18 cellular contexts compared by ENCODE assay signal in genomic region chr20:38283236-38283635, GRCh38. TPM values are rescaled to one million over a fixed set of nuclear protein-coding genes. Genes with fewer than 3 reads are reported as not detected.
DNase-seq lines count a peak whose midpoint lies in the region; ATAC-seq, FAIRE-seq and TF ChIP-seq lines count a peak whose summit lies in the region.
"Had no signal": no experiment of that assay in that cellular context is flagged by ENCODE, and none has a peak within 500 bp of the region (broad histone marks: within the 10 kb centered on the region; RNA-seq: fewer than 3 reads in every experiment).

No MANE protein-coding gene starts in this region.

- no peak overlapping the region for H3K4me2 ChIP-seq in K562 (ENCODE audit: insufficient read depth, low read length)
- H3K4me2 ChIP-seq: BLaER1 treated with 17β-estradiol and CSF1 and Interleukin-3, amounts not matched to agents 10 nM and 100 nM; GM23338 had no signal

- no peak for TF ChIP-seq CTCF in K562 (IDR thresholded peaks at IDR 0.05 in 2 of 3, conservative IDR thresholded peaks at IDR 0.05 in 1 of 3; ENCODE audit: insufficient read depth in 2 of 3, low read depth in 1 of 3, low read length in 3 of 3)
- TF ChIP-seq CTCF in sigmoid colon (IDR thresholded peaks at IDR 0.05): no peak
- TF ChIP-seq CTCF in mucosa of descending colon (IDR thresholded peaks at IDR 0.05): no peak

- no peak overlapping the region for H3K27ac ChIP-seq in K562 (ENCODE audit: extremely low read depth, low read depth, low read length)
- no peak overlapping the region for H3K27ac ChIP-seq in sigmoid colon
- H3K27ac ChIP-seq: BLaER1 treated with 17β-estradiol and CSF1 and Interleukin-3, amounts not matched to agents 10 nM and 100 nM had no signal

- 0% methylated on average over 2 of the region's 2 CpGs for WGBS in K562 (ENCODE audit: insufficient coverage, low coverage, missing lambda C conversion rate)
- WGBS in sigmoid colon, 2 donors: 94 to 96% methylated on average over 2 of the region's 2 CpGs

- POLR2A ChIA-PET in K562 (lab: Yijun Ruan, JAX): no interaction called here

- peak; percentile 29 for DNase-seq in activated CD8-positive, alpha-beta memory T cell treated with anti-CD3 and anti-CD28 coated beads, Interleukin-2, amount 50 U/mL, for 48 hours
- no peak for DNase-seq in activated CD8-positive, alpha-beta memory T cell treated with anti-CD3 and anti-CD28 coated beads, Interleukin-2, amount 50 U/mL, for 4 hours
- DNase-seq in K562 (ENCODE audit: extremely low read depth in 1 of 4, low spot score in 3 of 4): no peak
- peak; percentile 62 for DNase-seq in mesenteric fat pad (ENCODE audit: low spot score)
- DNase-seq in sigmoid colon: peak; percentile 39
- no peak for DNase-seq in activated CD4-positive, alpha-beta T cell treated with anti-CD3 and anti-CD28 coated beads, Interleukin-2, amount 50 U/mL, for 48 hours
- no peak for DNase-seq in mucosa of descending colon
- no peak for DNase-seq in NCI-H146 treated with DMSO at 0.1 percent for 48 hours (lab: John Stamatoyannopoulos, UW; ENCODE audit: unreplicated experiment)
- DNase-seq: ACHN; CD4-positive, CD25-positive, alpha-beta regulatory T cell; DMS79 treated with DMSO at 0.1 percent for 48 hours; EL; H7 had no signal

- CTCF ChIA-PET in K562 (lab: Yijun Ruan, JAX; ENCODE audit: low intra/inter-chr PET ratio): no interaction called here

- H3K9me3 ChIP-seq in K562 (replicated peaks; ENCODE audit: control insufficient read depth, insufficient read depth, low read depth, low read length): no peaks in the 10 kb centered on the region
- no peaks in the 10 kb centered on the region for H3K9me3 ChIP-seq in sigmoid colon
- H3K9me3 ChIP-seq in mucosa of descending colon: no peaks in the 10 kb centered on the region

- no TSS peak for BruUV-seq in K562 (replicated peaks; lab: Mats Ljungman, UMichigan)

- H3K9ac ChIP-seq in K562 (ENCODE audit: insufficient read depth in 1 of 2, low read depth in 2 of 2, low read length in 2 of 2): no peak overlapping the region
- H3K9ac ChIP-seq: BLaER1 treated with 17β-estradiol and CSF1 and Interleukin-3, amounts not matched to agents 10 nM and 100 nM had no signal

- H3K4me1 ChIP-seq in K562 (replicated peaks in 1 of 2; ENCODE audit: control insufficient read depth in 2 of 2, insufficient read depth in 2 of 2, low read length in 2 of 2): no peaks in the 10 kb centered on the region; a peak in 1 of 5 replicates
- H3K4me1 ChIP-seq in sigmoid colon: no peaks in the 10 kb centered on the region
- H3K4me1 ChIP-seq in mucosa of descending colon (ENCODE audit: low read depth): no peaks in the 10 kb centered on the region

- TF ChIP-seq RAD21 in K562 (CRISPR knock-in tag; conservative IDR thresholded peaks at IDR 0.05 in 1 of 2, IDR thresholded peaks at IDR 0.05 in 1 of 2): no peak

- H3K27me3 ChIP-seq in K562 (ENCODE audit: control insufficient read depth in 2 of 2, insufficient read depth in 2 of 2, low read length in 2 of 2) (peaks cover 17 to 40% of the 10 kb centered on the region in 2 experiments; a peak in 4 of 5 replicates), sigmoid colon (no peaks in the 10 kb centered on the region)
- H3K27me3 ChIP-seq: BLaER1 treated with 17β-estradiol and CSF1 and Interleukin-3, amounts not matched to agents 10 nM and 100 nM had no signal

- ATAC-seq in K562 (no peak), mucosa of descending colon (no peak)
- ATAC-seq: GM23338 had no signal

- TF ChIP-seq POLR2A in K562 (conservative IDR thresholded peaks at IDR 0.05) (no peak), sigmoid colon (IDR thresholded peaks at IDR 0.05) (no peak)

- FAIRE-seq in K562 (lab: Jason Lieb, UNC): no peak
- FAIRE-seq: G401.6, GM12891 had no signal

- intact Hi-C loops in K562 (cut with micrococcal nuclease): no loop called here
- intact Hi-C loops in sigmoid colon (cut with DNase I): no loop called here
- intact Hi-C loops in mucosa of descending colon (cut with DNase I, micrococcal nuclease): no loop called here

- H3K9me1 ChIP-seq in K562 (ENCODE audit: control insufficient read depth, insufficient read depth, low read length): no peaks in the 10 kb centered on the region

- in situ Hi-C loops in K562 (cut with MboI): no loop called here

- no peak for TF ChIP-seq EP300 in K562 (IDR thresholded peaks at IDR 0.05; ENCODE audit: low read length)
- TF ChIP-seq EP300 in sigmoid colon (IDR thresholded peaks at IDR 0.05): no peak

- H3K36me3 ChIP-seq in K562 (ENCODE audit: control insufficient read depth, insufficient read depth, low read length): no peaks in the 10 kb centered on the region
- no peaks in the 10 kb centered on the region for H3K36me3 ChIP-seq in sigmoid colon
- no peaks in the 10 kb centered on the region for H3K36me3 ChIP-seq in mucosa of descending colon (ENCODE audit: low read depth)
- H3K36me3 ChIP-seq: BLaER1 treated with 17β-estradiol and CSF1 and Interleukin-3, amounts not matched to agents 10 nM and 100 nM had no signal

- H3K4me3 ChIP-seq in K562 (no peak overlapping the region), sigmoid colon (no peak overlapping the region), mucosa of descending colon (no peak overlapping the region)
- H3K4me3 ChIP-seq: BLaER1 treated with 17β-estradiol and CSF1 and Interleukin-3, amounts not matched to agents 10 nM and 100 nM; GM23338 had no signal

- H3K79me2 ChIP-seq in K562 (ENCODE audit: control insufficient read depth, insufficient read depth, low read length): no peaks in the 10 kb centered on the region

- no peak overlapping the region for H2AFZ ChIP-seq in K562 (ENCODE audit: low read depth, low read length)
- H2AFZ ChIP-seq: GM23338 had no signal

- H4K20me1 ChIP-seq in K562 (replicated peaks; ENCODE audit: control insufficient read depth, insufficient read depth, low read length): no peaks in the 10 kb centered on the region
- H4K20me1 ChIP-seq: BLaER1 treated with 17β-estradiol and CSF1 and Interleukin-3, amounts not matched to agents 10 nM and 100 nM had no signal

TF ChIP-seq in K562, 482 proteins besides CTCF, POLR2A, EP300 and RAD21 (continues in another document):
- TF ChIP-seq NFIC (IDR thresholded peaks at IDR 0.05) (peak; percentile 80), GATAD2B (IDR thresholded peaks at IDR 0.05; ENCODE audit: borderline replicate concordance) (no peak), MYNN (IDR thresholded peaks at IDR 0.05) (no peak), MYNN (CRISPR knock-in tag; IDR thresholded peaks at IDR 0.05) (no peak), NFIX (CRISPR knock-in tag; IDR thresholded peaks at IDR 0.05; ENCODE audit: low read depth) (peak; percentile 40; the same call in 1 of the 2 replicates), ZNF431 (CRISPR knock-in tag; IDR thresholded peaks at IDR 0.05) (no peak)

RNA-seq across cellular contexts. Expression of gene BPI, which starts 20.7 kb away (rescaled TPM):
- not detected in 2 replicates for total RNA-seq in K562 (2011; cell fraction: chromatin; rRNA removed; ENCODE audit: low replicate concordance)
- not detected in 2 replicates for total RNA-seq in K562 (2011; cell fraction: nucleolus; rRNA removed)
- not detected in 2 replicates for total RNA-seq in K562 (2011; cell fraction: nucleoplasm; rRNA removed)
- total RNA-seq in K562 (2014; rRNA removed): not detected in 2 replicates
- not detected in 2 replicates for total RNA-seq in K562 (2014; rRNA removed; fragmentation: Illumina TruSeq; extraction: Trizol)
- not detected in 2 replicates for total RNA-seq in K562 (2015; rRNA removed; fragmentation: Illumina TruSeq; extraction: Trizol)
- not detected in 2 replicates for total RNA-seq in K562 (2021)
- polyA plus RNA-seq in K562 (2011; rRNA removed): not detected in 2 replicates
- polyA plus RNA-seq in K562 (2011; cell fraction: cytosol; rRNA removed): not detected in 2 replicates
- not detected in 2 replicates for polyA plus RNA-seq in K562 (2011; cell fraction: nucleus; rRNA removed)
- polyA plus RNA-seq in K562 (2012): not detected in 2 replicates
- polyA plus RNA-seq in K562 (2014; fragmentation: Illumina TruSeq; extraction: Trizol): not detected in 2 replicates
- polyA plus RNA-seq in K562 (2014; fragmentation: Nextera tagmentation; extraction: Ambion mirVana): not detected
- polyA plus RNA-seq in K562 (2014; rRNA removed): not detected in 2 replicates
- polyA minus RNA-seq in K562 (2011; rRNA and poly(A)+ RNA removed): not detected in 2 replicates
- polyA minus RNA-seq in K562 (2011; cell fraction: cytosol; rRNA and poly(A)+ RNA removed): not detected in 2 replicates
- not detected in 2 replicates for polyA minus RNA-seq in K562 (2011; cell fraction: nucleus; rRNA and poly(A)+ RNA removed)
- total RNA-seq in mesenteric fat pad: not detected
- total RNA-seq in sigmoid colon: under 1 TPM in 1 of 4 donors, not detected in 3; 0.99 TPM
- polyA plus RNA-seq in sigmoid colon: under 1 TPM in 1 of 3 donors, not detected in 2; 0.09 TPM
- total RNA-seq in mucosa of descending colon: under 1 TPM in 1 of 3 donors, not detected in 2; 0.19 TPM
- total RNA-seq: A172; CD4-positive, CD25-positive, alpha-beta regulatory T cell; GM23338; H7 had no signal
- polyA plus RNA-seq: CD4-positive, CD25-positive, alpha-beta regulatory T cell; GM23338 had no signal

RNA-seq across cellular contexts. Expression of gene KIAA1755, which starts 22.7 kb away (rescaled TPM):
- total RNA-seq in K562 (2011; cell fraction: chromatin; rRNA removed; ENCODE audit: low replicate concordance): not detected in 2 replicates
- not detected in 2 replicates for total RNA-seq in K562 (2011; cell fraction: nucleolus; rRNA removed)
- total RNA-seq in K562 (2011; cell fraction: nucleoplasm; rRNA removed): not detected in 2 replicates
- total RNA-seq in K562 (2014; rRNA removed): not detected in 2 replicates
- not detected in 2 replicates for total RNA-seq in K562 (2014; rRNA removed; fragmentation: Illumina TruSeq; extraction: Trizol)
- not detected in 2 replicates for total RNA-seq in K562 (2015; rRNA removed; fragmentation: Illumina TruSeq; extraction: Trizol)
- not detected in 2 replicates for total RNA-seq in K562 (2021)
- not detected in 2 replicates for polyA plus RNA-seq in K562 (2011; rRNA removed)
- polyA plus RNA-seq in K562 (2011; cell fraction: cytosol; rRNA removed): not detected in 2 replicates
- not detected in 2 replicates for polyA plus RNA-seq in K562 (2011; cell fraction: nucleus; rRNA removed)
- 0.11 TPM in 1 of 2 replicates, not detected in the other for polyA plus RNA-seq in K562 (2012)
- polyA plus RNA-seq in K562 (2014; fragmentation: Illumina TruSeq; extraction: Trizol): not detected in 2 replicates
- polyA plus RNA-seq in K562 (2014; fragmentation: Nextera tagmentation; extraction: Ambion mirVana): not detected
- polyA plus RNA-seq in K562 (2014; rRNA removed): 0.12 TPM in 1 of 2 replicates, not detected in the other
- polyA minus RNA-seq in K562 (2011; rRNA and poly(A)+ RNA removed): not detected in 2 replicates
- not detected in 2 replicates for polyA minus RNA-seq in K562 (2011; cell fraction: cytosol; rRNA and poly(A)+ RNA removed)
- polyA minus RNA-seq in K562 (2011; cell fraction: nucleus; rRNA and poly(A)+ RNA removed): not detected in 2 replicates
- total RNA-seq in mesenteric fat pad: 5.6 TPM
- total RNA-seq in sigmoid colon: 10 to 100 TPM in 3 of 4 donors, 1 to 10 TPM in 1; 9.2 to 39.1 (median 17.1) TPM
- polyA plus RNA-seq in sigmoid colon: 1 to 10 TPM in 2 of 3 donors, not detected in 1; 1.2 to 6.4 TPM
- 10 to 100 TPM in 1 of 3 donors, 1 to 10 TPM in 2; 1.2 to 22.4 (median 3.4) TPM for total RNA-seq in mucosa of descending colon
- total RNA-seq: CD4-positive, CD25-positive, alpha-beta regulatory T cell had no signal
- polyA plus RNA-seq: CD4-positive, CD25-positive, alpha-beta regulatory T cell; GM23338 had no signal

Comparison
In these comparisons a context has a peak if more than half of its experiments do, and no peak if none do; other contexts are left out.
1. DNase-seq: peak in activated CD8-positive, alpha-beta memory T cell treated with anti-CD3 and anti-CD28 coated beads, Interleukin-2, amount 50 U/mL, for 48 hours (single experiment), mesenteric fat pad (single experiment) and sigmoid colon (single experiment); none in activated CD8-positive, alpha-beta memory T cell treated with anti-CD3 and anti-CD28 coated beads, Interleukin-2, amount 50 U/mL, for 4 hours (single experiment), K562 (0 of 4), activated CD4-positive, alpha-beta T cell treated with anti-CD3 and anti-CD28 coated beads, Interleukin-2, amount 50 U/mL, for 48 hours (0 of 2), mucosa of descending colon (0 of 3) and NCI-H146 treated with DMSO at 0.1 percent for 48 hours (single experiment).